ENCODE assay signal across 10 cellular contexts in the genomic region with DNA sequence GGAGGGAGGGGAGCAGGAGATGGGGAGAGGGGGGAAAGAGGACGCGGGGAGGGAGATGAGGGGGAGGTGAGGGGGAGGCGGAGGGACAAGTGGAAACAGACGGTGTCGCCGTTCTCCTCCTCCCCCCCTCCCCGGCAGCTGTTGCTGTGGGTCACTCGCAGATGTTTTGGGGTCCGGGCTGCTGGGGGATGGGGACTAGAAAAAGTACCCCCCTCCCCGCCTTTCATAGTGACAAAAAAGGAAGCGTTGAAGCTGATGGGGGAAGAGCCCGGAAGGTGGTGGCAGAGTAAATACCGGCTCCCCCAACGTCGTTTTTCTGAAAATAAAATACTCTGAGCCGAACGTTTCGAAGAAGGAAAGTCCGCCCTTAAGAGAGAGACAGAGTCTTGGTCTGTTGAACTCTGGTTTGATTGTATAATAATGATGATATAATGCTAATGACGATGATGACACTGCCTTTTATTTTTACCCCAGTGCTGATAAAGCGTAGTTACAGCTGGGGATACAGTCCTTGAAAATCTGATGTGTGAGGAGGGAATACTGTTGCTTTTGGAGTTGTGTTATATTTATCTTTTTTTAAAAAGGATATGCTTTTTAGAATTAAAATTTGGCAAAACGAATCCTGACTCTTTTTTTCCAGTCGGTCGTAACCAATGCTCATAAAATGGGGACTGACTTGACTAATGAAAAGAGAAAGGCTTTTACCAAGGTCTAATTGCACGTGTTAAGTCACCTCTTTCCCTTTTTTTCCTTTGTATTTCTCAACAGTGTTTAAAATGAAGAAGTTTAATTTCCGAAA. TPM values are rescaled to one million over a fixed set of nuclear protein-coding genes. Genes with fewer than 3 reads are reported as not detected.
DNase-seq lines count a peak whose midpoint lies in the region; ATAC-seq and TF ChIP-seq lines count a peak whose summit lies in the region.
"Had no signal": no experiment of that assay in that cellular context is flagged by ENCODE, and none has a peak within 500 bp of the region (broad histone marks: within the 10 kb centered on the region; RNA-seq: fewer than 3 reads in every experiment).

No MANE protein-coding gene starts in this region.

- H3K27me3 Mint-ChIP-seq in activated T-helper 2 cell treated with anti-CD3 and anti-CD28 coated beads, Interferon-gamma antibody, Interleukin-2, Interleukin-4, amounts not matched to agents 10 μg/mL and 5 μg/mL and 100 μg/mL, durations not matched to agents 14 hours and 24 hours and 36 hours (ENCODE audit: low read depth): peaks cover 44% of the 10 kb centered on the region

- peaks cover 0 to 76% (median 68%) of the 10 kb centered on the region in 7 donors for H3K27me3 ChIP-seq in heart right ventricle

- no peak overlapping the region for H3K27ac Mint-ChIP-seq in activated T-helper 2 cell treated with anti-CD3 and anti-CD28 coated beads, Interferon-gamma antibody, Interleukin-2, Interleukin-4, amounts not matched to agents 10 μg/mL and 5 μg/mL and 100 μg/mL, durations not matched to agents 14 hours and 24 hours and 36 hours

- ATAC-seq in heart right ventricle (no peak), left cardiac atrium (no peak), GM19023 (IDR thresholded peaks at IDR 0.05; ENCODE audit: unreplicated experiment) (no peak)

- peak overlapping the region; percentile 41 for H3K4me3 Mint-ChIP-seq in activated T-helper 2 cell treated with anti-CD3 and anti-CD28 coated beads, Interferon-gamma antibody, Interleukin-2, Interleukin-4, amounts not matched to agents 10 μg/mL and 5 μg/mL and 100 μg/mL, durations not matched to agents 14 hours and 24 hours and 36 hours (ENCODE audit: low read depth)

- H3K4me3 ChIP-seq in heart right ventricle: peak overlapping the region in 9 of 10 donors; percentile 12 to 49 (median 38)

- no peak overlapping the region for H3K27ac ChIP-seq in heart right ventricle
- H3K27ac ChIP-seq: left lung, SJSA1 had no signal

- H3K9me3 Mint-ChIP-seq in activated T-helper 2 cell treated with anti-CD3 and anti-CD28 coated beads, Interferon-gamma antibody, Interleukin-2, Interleukin-4, amounts not matched to agents 10 μg/mL and 5 μg/mL and 100 μg/mL, durations not matched to agents 14 hours and 24 hours and 36 hours: no peaks in the 10 kb centered on the region

- H3K9me3 ChIP-seq in heart right ventricle: peaks cover 0 to 2% (median 0%) of the 10 kb centered on the region in 11 donors
- H3K9me3 ChIP-seq: left lung, SJSA1 had no signal

- no peaks in the 10 kb centered on the region for H3K36me3 ChIP-seq in heart right ventricle
- H3K36me3 ChIP-seq: left lung, SJSA1 had no signal

- H3K4me1 Mint-ChIP-seq in activated T-helper 2 cell treated with anti-CD3 and anti-CD28 coated beads, Interferon-gamma antibody, Interleukin-2, Interleukin-4, amounts not matched to agents 10 μg/mL and 5 μg/mL and 100 μg/mL, durations not matched to agents 14 hours and 24 hours and 36 hours (ENCODE audit: low read depth): peaks cover 10% of the 10 kb centered on the region

- no peak for TF ChIP-seq CTCF in heart right ventricle (IDR thresholded peaks at IDR 0.05)

- peaks cover 0 to 18% (median 11%) of the 10 kb centered on the region in 9 donors for H3K4me1 ChIP-seq in heart right ventricle

- no peaks in the 10 kb centered on the region for H3K36me3 Mint-ChIP-seq in activated T-helper 2 cell treated with anti-CD3 and anti-CD28 coated beads, Interferon-gamma antibody, Interleukin-2, Interleukin-4, amounts not matched to agents 10 μg/mL and 5 μg/mL and 100 μg/mL, durations not matched to agents 14 hours and 24 hours and 36 hours (ENCODE audit: low read depth)

- intact Hi-C loops in heart right ventricle (cut with DNase I): no loop called here
- intact Hi-C loops in left cardiac atrium (cut with DNase I): no loop called here
- intact Hi-C loops in activated T-helper 2 cell treated with anti-CD3 and anti-CD28 coated beads, Interferon-gamma antibody, Interleukin-2, Interleukin-4, amounts not matched to agents 10 μg/mL and 5 μg/mL and 100 μg/mL, durations not matched to agents 14 hours and 24 hours and 36 hours (cut with micrococcal nuclease): no loop called here

- DNase-seq in heart right ventricle: no peak
- DNase-seq in left cardiac atrium: no peak
- no peak for DNase-seq in activated T-helper 2 cell treated with anti-CD3 and anti-CD28 coated beads, Interferon-gamma antibody, Interleukin-2, Interleukin-4, amounts not matched to agents 10 μg/mL and 5 μg/mL and 100 μg/mL, durations not matched to agents 14 hours and 24 hours and 36 hours (ENCODE audit: low spot score)
- DNase-seq in medulla oblongata (ENCODE audit: extremely low spot score): peak; percentile 9
- peak; percentile 39 for DNase-seq in ureter (ENCODE audit: low spot score)
- no peak for DNase-seq in central memory CD4-positive, alpha-beta T cell
- DNase-seq in NCI-H69 (lab: John Stamatoyannopoulos, UW): no peak

- 2 to 3% methylated on average over 26 of the region's 26 CpGs for WGBS in heart right ventricle, 2 donors

RNA-seq across cellular contexts. Expression of a gene that starts 1.0 kb away (rescaled TPM):
- total RNA-seq in heart right ventricle (not detected), left cardiac atrium (under 1 TPM in 1 of 2 donors, not detected in 1; 0.42 TPM), ureter (8.3 TPM)
- polyA plus RNA-seq in heart right ventricle: not detected
- not detected in 2 replicates for total RNA-seq in activated T-helper 2 cell treated with anti-CD3 and anti-CD28 coated beads, Interferon-gamma antibody, Interleukin-2, Interleukin-4, amounts not matched to agents 10 μg/mL and 5 μg/mL and 100 μg/mL, durations not matched to agents 14 hours and 24 hours and 36 hours
- total RNA-seq: left lung had no signal

Comparison
In these comparisons a context has a peak if more than half of its experiments do, and no peak if none do; other contexts are left out.
1. DNase-seq: peak in medulla oblongata (single experiment) and ureter (single experiment); none in heart right ventricle (0 of 2), left cardiac atrium (single experiment), activated T-helper 2 cell treated with anti-CD3 and anti-CD28 coated beads, Interferon-gamma antibody, Interleukin-2, Interleukin-4, amounts not matched to agents 10 μg/mL and 5 μg/mL and 100 μg/mL, durations not matched to agents 14 hours and 24 hours and 36 hours (single experiment), central memory CD4-positive, alpha-beta T cell (single experiment) and NCI-H69 (single experiment).